1 cellular context compared by ENCODE assay signal in the genomic region with DNA sequence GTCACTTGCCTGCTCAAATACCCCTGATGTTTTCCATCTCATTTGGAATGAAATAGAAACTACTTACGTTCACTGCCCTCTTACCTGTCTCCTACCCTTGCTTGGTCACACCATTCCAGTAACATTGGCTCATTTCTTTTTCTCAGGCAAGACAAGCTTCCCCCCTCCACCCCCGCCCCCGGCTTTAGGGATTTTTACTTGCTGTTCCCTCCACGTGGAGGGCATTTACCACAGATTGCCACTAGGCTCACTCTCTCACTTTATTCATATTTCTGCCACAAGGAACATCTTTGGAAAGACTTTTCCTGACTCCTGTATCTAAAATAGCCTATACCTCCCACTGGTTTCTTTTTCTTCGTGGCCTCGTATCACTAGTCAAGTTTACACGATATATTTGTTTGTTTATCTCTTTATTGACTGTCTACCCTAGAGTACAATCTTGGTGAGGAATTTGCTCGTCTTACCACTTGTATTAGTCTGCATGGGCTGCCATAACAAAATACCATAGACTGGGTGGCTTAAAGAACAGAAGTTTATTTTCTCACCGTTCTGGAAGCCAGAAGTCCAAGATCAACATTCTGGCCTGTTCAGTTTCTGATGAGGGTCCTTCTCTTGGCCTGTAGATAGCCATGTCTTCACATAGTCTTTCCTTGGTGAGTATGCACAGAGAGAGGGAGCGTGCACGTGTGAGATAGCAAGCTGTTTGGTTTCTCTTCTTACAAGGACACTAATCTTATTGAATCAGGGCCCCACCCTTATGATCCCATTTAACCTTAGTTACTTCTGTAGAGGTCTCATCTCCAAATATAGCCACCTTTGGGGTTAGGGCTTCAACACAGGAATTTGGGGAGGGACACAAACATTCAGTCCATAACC.
TF ChIP-seq lines count a peak whose summit lies in the region.

No MANE protein-coding gene starts in this region.

TF ChIP-seq in K562, 482 proteins besides CTCF, POLR2A, EP300 and RAD21 (continued from another document and continues in another):
- TF ChIP-seq VEZF1 (CRISPR knock-in tag; IDR thresholded peaks at IDR 0.05) (0 out of 2 replicates have a peak, but pooled peaks have one; percentile 11), MYC (IDR thresholded peaks at IDR 0.05; ENCODE audit: low read depth, low read length) (peak; percentile 65), MYC (CRISPR knock-in tag; IDR thresholded peaks at IDR 0.05; ENCODE audit: borderline replicate concordance, low read depth) (no peak), YY1 (IDR thresholded peaks at IDR 0.05; ENCODE audit: borderline replicate concordance in 1 of 3, control insufficient read depth in 1 of 3, extremely low read depth in 1 of 3, insufficient read depth in 3 of 3, insufficient read length in 1 of 3, insufficient replicate concordance in 2 of 3, low read depth in 1 of 3, low read length in 2 of 3) (no peak), ZBTB5 (IDR thresholded peaks at IDR 0.05) (no peak), CEBPB (tag; IDR thresholded peaks at IDR 0.05) (no peak), HDAC3 (IDR thresholded peaks at IDR 0.05; ENCODE audit: borderline replicate concordance, partially characterized antibody) (peak; percentile 31), L3MBTL2 (IDR thresholded peaks at IDR 0.05) (0 out of 2 replicates have a peak, but pooled peaks have one; percentile 62), CREB1 (IDR thresholded peaks at IDR 0.05) (peak; percentile 58; the same call in 1 of the 2 replicates), CREB1 (CRISPR knock-in tag; IDR thresholded peaks at IDR 0.05) (no peak), ZNF41 (CRISPR knock-in tag; conservative IDR thresholded peaks at IDR 0.05) (no peak), EGR1 (conservative IDR thresholded peaks at IDR 0.05) (peak; percentile 86), EP400 (IDR thresholded peaks at IDR 0.05) (peak; percentile 53; the same call in 1 of the 2 replicates), XRCC4 (IDR thresholded peaks at IDR 0.05; ENCODE audit: extremely low read depth, insufficient read depth, insufficient read length) (no peak), KLF13 (tag; IDR thresholded peaks at IDR 0.05; ENCODE audit: borderline replicate concordance, low read depth) (no peak), SNIP1 (IDR thresholded peaks at IDR 0.05; ENCODE audit: low read depth) (no peak), BCLAF1 (IDR thresholded peaks at IDR 0.05; ENCODE audit: borderline replicate concordance in 1 of 2, control insufficient read depth in 1 of 2, low read depth in 2 of 2, low read length in 1 of 2) (0 out of 4 replicates have a peak, but pooled peaks of 1 of the 2 experiments have one; percentile 31), GTF2B (IDR thresholded peaks at IDR 0.05; ENCODE audit: extremely low read depth, insufficient read length) (no peak), CBX1 (IDR thresholded peaks at IDR 0.05; ENCODE audit: low read depth) (no peak), ZNF24 (IDR thresholded peaks at IDR 0.05) (no peak), ZNF395 (CRISPR knock-in tag; IDR thresholded peaks at IDR 0.05) (no peak), RCOR1 (IDR thresholded peaks at IDR 0.05; ENCODE audit: borderline replicate concordance in 1 of 2, low read depth in 2 of 2, low read length in 2 of 2) (peak in 1 of 2 experiments; percentile 20; a peak in 1 of 4 replicates), TFAM (CRISPR knock-in tag; conservative IDR thresholded peaks at IDR 0.05) (no peak), ZNF146 (CRISPR knock-in tag; IDR thresholded peaks at IDR 0.05; ENCODE audit: unreplicated experiment) (no peak), ZFP91 (CRISPR knock-in tag; IDR thresholded peaks at IDR 0.05) (no peak), RUNX1 (IDR thresholded peaks at IDR 0.05; ENCODE audit: low read depth) (no peak), TBP (optimal IDR thresholded peaks at IDR 0.05; ENCODE audit: low read depth, low read length) (peak; percentile 25), JUND (IDR thresholded peaks at IDR 0.05; ENCODE audit: borderline replicate concordance, low read depth, low read length) (peak; percentile 13; the same call in 1 of the 2 replicates), JUND (tag; IDR thresholded peaks at IDR 0.05; ENCODE audit: borderline replicate concordance, low read depth, low read length) (no peak; the same call in 2 of the 3 replicates), SP2 (IDR thresholded peaks at IDR 0.05; ENCODE audit: extremely low read depth, low read depth, low read length, poor library complexity, severe bottlenecking) (no peak), SP1 (CRISPR knock-in tag; IDR thresholded peaks at IDR 0.05) (no peak)
- TF ChIP-seq, protein P1, sequence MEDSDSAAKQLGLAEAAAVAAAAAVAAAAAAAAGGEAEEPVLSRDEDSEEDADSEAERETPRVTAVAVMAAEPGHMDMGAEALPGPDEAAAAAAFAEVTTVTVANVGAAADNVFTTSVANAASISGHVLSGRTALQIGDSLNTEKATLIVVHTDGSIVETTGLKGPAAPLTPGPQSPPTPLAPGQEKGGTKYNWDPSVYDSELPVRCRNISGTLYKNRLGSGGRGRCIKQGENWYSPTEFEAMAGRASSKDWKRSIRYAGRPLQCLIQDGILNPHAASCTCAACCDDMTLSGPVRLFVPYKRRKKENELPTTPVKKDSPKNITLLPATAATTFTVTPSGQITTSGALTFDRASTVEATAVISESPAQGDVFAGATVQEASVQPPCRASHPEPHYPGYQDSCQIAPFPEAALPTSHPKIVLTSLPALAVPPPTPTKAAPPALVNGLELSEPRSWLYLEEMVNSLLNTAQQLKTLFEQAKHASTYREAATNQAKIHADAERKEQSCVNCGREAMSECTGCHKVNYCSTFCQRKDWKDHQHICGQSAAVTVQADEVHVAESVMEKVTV (CRISPR knock-in tag; IDR thresholded peaks at IDR 0.05): no peak
- TF ChIP-seq, protein P2, sequence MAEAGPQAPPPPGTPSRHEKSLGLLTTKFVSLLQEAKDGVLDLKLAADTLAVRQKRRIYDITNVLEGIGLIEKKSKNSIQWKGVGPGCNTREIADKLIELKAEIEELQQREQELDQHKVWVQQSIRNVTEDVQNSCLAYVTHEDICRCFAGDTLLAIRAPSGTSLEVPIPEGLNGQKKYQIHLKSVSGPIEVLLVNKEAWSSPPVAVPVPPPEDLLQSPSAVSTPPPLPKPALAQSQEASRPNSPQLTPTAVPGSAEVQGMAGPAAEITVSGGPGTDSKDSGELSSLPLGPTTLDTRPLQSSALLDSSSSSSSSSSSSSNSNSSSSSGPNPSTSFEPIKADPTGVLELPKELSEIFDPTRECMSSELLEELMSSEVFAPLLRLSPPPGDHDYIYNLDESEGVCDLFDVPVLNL (CRISPR knock-in tag; IDR thresholded peaks at IDR 0.05; ENCODE audit: low read depth): no peak
- TF ChIP-seq, protein P3, sequence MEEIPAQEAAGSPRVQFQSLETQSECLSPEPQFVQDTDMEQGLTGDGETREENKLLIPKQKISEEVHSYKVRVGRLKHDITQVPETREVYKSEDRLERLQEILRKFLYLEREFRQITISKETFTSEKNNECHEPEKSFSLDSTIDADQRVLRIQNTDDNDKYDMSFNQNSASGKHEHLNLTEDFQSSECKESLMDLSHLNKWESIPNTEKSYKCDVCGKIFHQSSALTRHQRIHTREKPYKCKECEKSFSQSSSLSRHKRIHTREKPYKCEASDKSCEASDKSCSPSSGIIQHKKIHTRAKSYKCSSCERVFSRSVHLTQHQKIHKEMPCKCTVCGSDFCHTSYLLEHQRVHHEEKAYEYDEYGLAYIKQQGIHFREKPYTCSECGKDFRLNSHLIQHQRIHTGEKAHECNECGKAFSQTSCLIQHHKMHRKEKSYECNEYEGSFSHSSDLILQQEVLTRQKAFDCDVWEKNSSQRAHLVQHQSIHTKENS (CRISPR knock-in tag; IDR thresholded peaks at IDR 0.05): no peak
- TF ChIP-seq, protein P4, sequence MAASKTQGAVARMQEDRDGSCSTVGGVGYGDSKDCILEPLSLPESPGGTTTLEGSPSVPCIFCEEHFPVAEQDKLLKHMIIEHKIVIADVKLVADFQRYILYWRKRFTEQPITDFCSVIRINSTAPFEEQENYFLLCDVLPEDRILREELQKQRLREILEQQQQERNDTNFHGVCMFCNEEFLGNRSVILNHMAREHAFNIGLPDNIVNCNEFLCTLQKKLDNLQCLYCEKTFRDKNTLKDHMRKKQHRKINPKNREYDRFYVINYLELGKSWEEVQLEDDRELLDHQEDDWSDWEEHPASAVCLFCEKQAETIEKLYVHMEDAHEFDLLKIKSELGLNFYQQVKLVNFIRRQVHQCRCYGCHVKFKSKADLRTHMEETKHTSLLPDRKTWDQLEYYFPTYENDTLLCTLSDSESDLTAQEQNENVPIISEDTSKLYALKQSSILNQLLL (CRISPR knock-in tag; IDR thresholded peaks at IDR 0.05; ENCODE audit: borderline replicate concordance): no peak
- TF ChIP-seq, protein P5, sequence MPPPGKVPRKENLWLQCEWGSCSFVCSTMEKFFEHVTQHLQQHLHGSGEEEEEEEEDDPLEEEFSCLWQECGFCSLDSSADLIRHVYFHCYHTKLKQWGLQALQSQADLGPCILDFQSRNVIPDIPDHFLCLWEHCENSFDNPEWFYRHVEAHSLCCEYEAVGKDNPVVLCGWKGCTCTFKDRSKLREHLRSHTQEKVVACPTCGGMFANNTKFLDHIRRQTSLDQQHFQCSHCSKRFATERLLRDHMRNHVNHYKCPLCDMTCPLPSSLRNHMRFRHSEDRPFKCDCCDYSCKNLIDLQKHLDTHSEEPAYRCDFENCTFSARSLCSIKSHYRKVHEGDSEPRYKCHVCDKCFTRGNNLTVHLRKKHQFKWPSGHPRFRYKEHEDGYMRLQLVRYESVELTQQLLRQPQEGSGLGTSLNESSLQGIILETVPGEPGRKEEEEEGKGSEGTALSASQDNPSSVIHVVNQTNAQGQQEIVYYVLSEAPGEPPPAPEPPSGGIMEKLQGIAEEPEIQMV (tag; conservative IDR thresholded peaks at IDR 0.05; ENCODE audit: low read depth): no peak
